Comparison of ENCODE assay signal across 1 cellular context in the genomic region with DNA sequence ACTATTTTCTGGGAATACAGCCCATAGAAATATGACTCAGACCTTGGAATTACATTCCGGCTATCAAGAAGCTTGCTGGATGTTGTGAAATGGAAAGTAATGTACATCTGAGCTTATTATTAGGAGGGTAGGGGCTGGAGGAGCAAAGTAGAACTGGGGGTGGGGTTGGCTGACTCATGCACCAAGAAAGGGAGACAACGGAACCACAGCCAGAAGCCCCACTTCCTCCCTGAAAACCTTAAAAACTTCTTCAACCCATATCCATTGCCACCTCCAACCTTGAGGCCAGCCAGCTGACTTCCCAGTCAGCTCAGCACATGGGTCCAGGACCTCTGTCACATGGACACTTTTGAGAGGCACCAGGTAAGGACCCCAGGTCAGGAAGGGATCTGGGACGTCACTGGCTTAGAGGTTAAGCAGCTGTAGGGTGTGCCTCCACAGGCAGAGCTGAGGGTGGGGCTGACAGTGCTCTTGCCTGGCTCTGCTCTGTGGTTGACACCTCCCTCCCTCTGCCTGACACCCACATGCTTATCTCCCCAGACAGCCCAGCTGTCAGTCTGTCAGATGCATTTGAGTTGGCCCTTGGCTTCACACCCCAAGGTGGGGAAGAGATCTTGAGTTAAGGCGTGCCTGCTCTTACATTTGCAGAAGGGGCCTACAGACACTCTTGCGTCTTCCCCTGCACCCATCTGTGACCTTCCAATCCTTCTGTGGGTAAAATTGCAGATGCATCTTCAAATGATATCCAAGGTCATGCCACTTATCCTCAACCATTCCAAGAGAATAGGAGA.
TF ChIP-seq lines count a peak whose summit lies in the region.

No MANE protein-coding gene starts in this region.

TF ChIP-seq in K562, 482 proteins besides CTCF, POLR2A, EP300 and RAD21 (continued from another document and continues in another):
- TF ChIP-seq, protein P1, sequence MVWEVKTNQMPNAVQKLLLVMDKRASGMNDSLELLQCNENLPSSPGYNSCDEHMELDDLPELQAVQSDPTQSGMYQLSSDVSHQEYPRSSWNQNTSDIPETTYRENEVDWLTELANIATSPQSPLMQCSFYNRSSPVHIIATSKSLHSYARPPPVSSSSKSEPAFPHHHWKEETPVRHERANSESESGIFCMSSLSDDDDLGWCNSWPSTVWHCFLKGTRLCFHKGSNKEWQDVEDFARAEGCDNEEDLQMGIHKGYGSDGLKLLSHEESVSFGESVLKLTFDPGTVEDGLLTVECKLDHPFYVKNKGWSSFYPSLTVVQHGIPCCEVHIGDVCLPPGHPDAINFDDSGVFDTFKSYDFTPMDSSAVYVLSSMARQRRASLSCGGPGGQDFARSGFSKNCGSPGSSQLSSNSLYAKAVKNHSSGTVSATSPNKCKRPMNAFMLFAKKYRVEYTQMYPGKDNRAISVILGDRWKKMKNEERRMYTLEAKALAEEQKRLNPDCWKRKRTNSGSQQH (CRISPR knock-in tag; IDR thresholded peaks at IDR 0.05): peak; percentile 63; the same call in 1 of the 2 replicates
- TF ChIP-seq SNRNP70 (optimal IDR thresholded peaks at IDR 0.05; ENCODE audit: low read depth, low read length) (no peak), MAFK (IDR thresholded peaks at IDR 0.05; ENCODE audit: low read length) (peak; percentile 29; the same call in 1 of the 2 replicates), GATA2 (CRISPR knock-in tag; IDR thresholded peaks at IDR 0.05) (peak; percentile 99), ILK (tag; IDR thresholded peaks at IDR 0.05; ENCODE audit: borderline replicate concordance, low read depth) (no peak), MECOM (CRISPR knock-in tag; IDR thresholded peaks at IDR 0.05) (peak; percentile 91), NRF1 (conservative IDR thresholded peaks at IDR 0.05 in 1 of 2, IDR thresholded peaks at IDR 0.05 in 1 of 2) (peak; percentile 64 to 72), HCFC1 (IDR thresholded peaks at IDR 0.05; ENCODE audit: low read depth, low read length) (no peak), CREBBP (IDR thresholded peaks at IDR 0.05; ENCODE audit: low read depth, low read length) (no peak), DACH1 (IDR thresholded peaks at IDR 0.05; ENCODE audit: partially characterized antibody) (peak; percentile 97), YY1 (IDR thresholded peaks at IDR 0.05; ENCODE audit: borderline replicate concordance in 1 of 3, control insufficient read depth in 1 of 3, extremely low read depth in 1 of 3, insufficient read depth in 3 of 3, insufficient read length in 1 of 3, insufficient replicate concordance in 2 of 3, low read depth in 1 of 3, low read length in 2 of 3) (peak in 1 of 3 experiments; percentile 13), TCF3 (CRISPR knock-in tag; IDR thresholded peaks at IDR 0.05) (peak; percentile 97), CTBP1 (IDR thresholded peaks at IDR 0.05; ENCODE audit: borderline replicate concordance) (peak; percentile 98), MBD2 (IDR thresholded peaks at IDR 0.05; ENCODE audit: borderline replicate concordance, low read depth) (peak; percentile 92), FOXJ2 (tag; IDR thresholded peaks at IDR 0.05) (no peak)
- TF ChIP-seq, protein P2, sequence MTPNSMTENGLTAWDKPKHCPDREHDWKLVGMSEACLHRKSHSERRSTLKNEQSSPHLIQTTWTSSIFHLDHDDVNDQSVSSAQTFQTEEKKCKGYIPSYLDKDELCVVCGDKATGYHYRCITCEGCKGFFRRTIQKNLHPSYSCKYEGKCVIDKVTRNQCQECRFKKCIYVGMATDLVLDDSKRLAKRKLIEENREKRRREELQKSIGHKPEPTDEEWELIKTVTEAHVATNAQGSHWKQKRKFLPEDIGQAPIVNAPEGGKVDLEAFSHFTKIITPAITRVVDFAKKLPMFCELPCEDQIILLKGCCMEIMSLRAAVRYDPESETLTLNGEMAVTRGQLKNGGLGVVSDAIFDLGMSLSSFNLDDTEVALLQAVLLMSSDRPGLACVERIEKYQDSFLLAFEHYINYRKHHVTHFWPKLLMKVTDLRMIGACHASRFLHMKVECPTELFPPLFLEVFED (CRISPR knock-in tag; conservative IDR thresholded peaks at IDR 0.05): peak; percentile 51; the same call in 1 of the 2 replicates
- TF ChIP-seq, protein P3, sequence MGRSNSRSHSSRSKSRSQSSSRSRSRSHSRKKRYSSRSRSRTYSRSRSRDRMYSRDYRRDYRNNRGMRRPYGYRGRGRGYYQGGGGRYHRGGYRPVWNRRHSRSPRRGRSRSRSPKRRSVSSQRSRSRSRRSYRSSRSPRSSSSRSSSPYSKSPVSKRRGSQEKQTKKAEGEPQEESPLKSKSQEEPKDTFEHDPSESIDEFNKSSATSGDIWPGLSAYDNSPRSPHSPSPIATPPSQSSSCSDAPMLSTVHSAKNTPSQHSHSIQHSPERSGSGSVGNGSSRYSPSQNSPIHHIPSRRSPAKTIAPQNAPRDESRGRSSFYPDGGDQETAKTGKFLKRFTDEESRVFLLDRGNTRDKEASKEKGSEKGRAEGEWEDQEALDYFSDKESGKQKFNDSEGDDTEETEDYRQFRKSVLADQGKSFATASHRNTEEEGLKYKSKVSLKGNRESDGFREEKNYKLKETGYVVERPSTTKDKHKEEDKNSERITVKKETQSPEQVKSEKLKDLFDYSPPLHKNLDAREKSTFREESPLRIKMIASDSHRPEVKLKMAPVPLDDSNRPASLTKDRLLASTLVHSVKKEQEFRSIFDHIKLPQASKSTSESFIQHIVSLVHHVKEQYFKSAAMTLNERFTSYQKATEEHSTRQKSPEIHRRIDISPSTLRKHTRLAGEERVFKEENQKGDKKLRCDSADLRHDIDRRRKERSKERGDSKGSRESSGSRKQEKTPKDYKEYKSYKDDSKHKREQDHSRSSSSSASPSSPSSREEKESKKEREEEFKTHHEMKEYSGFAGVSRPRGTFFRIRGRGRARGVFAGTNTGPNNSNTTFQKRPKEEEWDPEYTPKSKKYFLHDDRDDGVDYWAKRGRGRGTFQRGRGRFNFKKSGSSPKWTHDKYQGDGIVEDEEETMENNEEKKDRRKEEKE (IDR thresholded peaks at IDR 0.05; ENCODE audit: borderline replicate concordance in 1 of 2, control insufficient read depth in 1 of 2, low read depth in 2 of 2, low read length in 1 of 2): 0 out of 4 replicates have a peak, but pooled peaks of 1 of the 2 experiments have one; percentile 7
- TF ChIP-seq, protein P4, sequence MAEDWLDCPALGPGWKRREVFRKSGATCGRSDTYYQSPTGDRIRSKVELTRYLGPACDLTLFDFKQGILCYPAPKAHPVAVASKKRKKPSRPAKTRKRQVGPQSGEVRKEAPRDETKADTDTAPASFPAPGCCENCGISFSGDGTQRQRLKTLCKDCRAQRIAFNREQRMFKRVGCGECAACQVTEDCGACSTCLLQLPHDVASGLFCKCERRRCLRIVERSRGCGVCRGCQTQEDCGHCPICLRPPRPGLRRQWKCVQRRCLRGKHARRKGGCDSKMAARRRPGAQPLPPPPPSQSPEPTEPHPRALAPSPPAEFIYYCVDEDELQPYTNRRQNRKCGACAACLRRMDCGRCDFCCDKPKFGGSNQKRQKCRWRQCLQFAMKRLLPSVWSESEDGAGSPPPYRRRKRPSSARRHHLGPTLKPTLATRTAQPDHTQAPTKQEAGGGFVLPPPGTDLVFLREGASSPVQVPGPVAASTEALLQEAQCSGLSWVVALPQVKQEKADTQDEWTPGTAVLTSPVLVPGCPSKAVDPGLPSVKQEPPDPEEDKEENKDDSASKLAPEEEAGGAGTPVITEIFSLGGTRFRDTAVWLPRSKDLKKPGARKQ (CRISPR knock-in tag; IDR thresholded peaks at IDR 0.05): no peak
- TF ChIP-seq, protein P5, sequence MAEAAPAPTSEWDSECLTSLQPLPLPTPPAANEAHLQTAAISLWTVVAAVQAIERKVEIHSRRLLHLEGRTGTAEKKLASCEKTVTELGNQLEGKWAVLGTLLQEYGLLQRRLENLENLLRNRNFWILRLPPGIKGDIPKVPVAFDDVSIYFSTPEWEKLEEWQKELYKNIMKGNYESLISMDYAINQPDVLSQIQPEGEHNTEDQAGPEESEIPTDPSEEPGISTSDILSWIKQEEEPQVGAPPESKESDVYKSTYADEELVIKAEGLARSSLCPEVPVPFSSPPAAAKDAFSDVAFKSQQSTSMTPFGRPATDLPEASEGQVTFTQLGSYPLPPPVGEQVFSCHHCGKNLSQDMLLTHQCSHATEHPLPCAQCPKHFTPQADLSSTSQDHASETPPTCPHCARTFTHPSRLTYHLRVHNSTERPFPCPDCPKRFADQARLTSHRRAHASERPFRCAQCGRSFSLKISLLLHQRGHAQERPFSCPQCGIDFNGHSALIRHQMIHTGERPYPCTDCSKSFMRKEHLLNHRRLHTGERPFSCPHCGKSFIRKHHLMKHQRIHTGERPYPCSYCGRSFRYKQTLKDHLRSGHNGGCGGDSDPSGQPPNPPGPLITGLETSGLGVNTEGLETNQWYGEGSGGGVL (CRISPR knock-in tag; IDR thresholded peaks at IDR 0.05): no peak
- TF ChIP-seq, protein P6, sequence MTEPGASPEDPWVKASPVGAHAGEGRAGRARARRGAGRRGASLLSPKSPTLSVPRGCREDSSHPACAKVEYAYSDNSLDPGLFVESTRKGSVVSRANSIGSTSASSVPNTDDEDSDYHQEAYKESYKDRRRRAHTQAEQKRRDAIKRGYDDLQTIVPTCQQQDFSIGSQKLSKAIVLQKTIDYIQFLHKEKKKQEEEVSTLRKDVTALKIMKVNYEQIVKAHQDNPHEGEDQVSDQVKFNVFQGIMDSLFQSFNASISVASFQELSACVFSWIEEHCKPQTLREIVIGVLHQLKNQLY (CRISPR knock-in tag; conservative IDR thresholded peaks at IDR 0.05): no peak
- TF ChIP-seq, protein P7, sequence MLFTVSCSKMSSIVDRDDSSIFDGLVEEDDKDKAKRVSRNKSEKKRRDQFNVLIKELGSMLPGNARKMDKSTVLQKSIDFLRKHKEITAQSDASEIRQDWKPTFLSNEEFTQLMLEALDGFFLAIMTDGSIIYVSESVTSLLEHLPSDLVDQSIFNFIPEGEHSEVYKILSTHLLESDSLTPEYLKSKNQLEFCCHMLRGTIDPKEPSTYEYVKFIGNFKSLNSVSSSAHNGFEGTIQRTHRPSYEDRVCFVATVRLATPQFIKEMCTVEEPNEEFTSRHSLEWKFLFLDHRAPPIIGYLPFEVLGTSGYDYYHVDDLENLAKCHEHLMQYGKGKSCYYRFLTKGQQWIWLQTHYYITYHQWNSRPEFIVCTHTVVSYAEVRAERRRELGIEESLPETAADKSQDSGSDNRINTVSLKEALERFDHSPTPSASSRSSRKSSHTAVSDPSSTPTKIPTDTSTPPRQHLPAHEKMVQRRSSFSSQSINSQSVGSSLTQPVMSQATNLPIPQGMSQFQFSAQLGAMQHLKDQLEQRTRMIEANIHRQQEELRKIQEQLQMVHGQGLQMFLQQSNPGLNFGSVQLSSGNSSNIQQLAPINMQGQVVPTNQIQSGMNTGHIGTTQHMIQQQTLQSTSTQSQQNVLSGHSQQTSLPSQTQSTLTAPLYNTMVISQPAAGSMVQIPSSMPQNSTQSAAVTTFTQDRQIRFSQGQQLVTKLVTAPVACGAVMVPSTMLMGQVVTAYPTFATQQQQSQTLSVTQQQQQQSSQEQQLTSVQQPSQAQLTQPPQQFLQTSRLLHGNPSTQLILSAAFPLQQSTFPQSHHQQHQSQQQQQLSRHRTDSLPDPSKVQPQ (CRISPR knock-in tag; IDR thresholded peaks at IDR 0.05; ENCODE audit: borderline replicate concordance): no peak; the same call in 1 of the 2 replicates
- TF ChIP-seq, protein P8, sequence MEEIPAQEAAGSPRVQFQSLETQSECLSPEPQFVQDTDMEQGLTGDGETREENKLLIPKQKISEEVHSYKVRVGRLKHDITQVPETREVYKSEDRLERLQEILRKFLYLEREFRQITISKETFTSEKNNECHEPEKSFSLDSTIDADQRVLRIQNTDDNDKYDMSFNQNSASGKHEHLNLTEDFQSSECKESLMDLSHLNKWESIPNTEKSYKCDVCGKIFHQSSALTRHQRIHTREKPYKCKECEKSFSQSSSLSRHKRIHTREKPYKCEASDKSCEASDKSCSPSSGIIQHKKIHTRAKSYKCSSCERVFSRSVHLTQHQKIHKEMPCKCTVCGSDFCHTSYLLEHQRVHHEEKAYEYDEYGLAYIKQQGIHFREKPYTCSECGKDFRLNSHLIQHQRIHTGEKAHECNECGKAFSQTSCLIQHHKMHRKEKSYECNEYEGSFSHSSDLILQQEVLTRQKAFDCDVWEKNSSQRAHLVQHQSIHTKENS (CRISPR knock-in tag; IDR thresholded peaks at IDR 0.05): 0 out of 2 replicates have a peak, but pooled peaks have one; percentile 17
- TF ChIP-seq, protein P9, sequence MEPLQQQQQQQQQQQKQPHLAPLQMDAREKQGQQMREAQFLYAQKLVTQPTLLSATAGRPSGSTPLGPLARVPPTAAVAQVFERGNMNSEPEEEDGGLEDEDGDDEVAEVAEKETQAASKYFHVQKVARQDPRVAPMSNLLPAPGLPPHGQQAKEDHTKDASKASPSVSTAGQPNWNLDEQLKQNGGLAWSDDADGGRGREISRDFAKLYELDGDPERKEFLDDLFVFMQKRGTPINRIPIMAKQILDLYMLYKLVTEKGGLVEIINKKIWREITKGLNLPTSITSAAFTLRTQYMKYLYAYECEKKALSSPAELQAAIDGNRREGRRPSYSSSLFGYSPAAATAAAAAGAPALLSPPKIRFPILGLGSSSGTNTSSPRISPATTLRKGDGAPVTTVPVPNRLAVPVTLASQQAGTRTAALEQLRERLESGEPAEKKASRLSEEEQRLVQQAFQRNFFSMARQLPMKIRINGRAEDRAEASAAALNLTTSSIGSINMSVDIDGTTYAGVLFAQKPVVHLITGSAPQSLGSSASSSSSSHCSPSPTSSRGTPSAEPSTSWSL (CRISPR knock-in tag; IDR thresholded peaks at IDR 0.05; ENCODE audit: borderline replicate concordance): no peak
- TF ChIP-seq, protein P10, sequence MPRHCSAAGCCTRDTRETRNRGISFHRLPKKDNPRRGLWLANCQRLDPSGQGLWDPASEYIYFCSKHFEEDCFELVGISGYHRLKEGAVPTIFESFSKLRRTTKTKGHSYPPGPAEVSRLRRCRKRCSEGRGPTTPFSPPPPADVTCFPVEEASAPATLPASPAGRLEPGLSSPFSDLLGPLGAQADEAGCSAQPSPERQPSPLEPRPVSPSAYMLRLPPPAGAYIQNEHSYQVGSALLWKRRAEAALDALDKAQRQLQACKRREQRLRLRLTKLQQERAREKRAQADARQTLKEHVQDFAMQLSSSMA (CRISPR knock-in tag; IDR thresholded peaks at IDR 0.05): no peak
- TF ChIP-seq, protein P11, sequence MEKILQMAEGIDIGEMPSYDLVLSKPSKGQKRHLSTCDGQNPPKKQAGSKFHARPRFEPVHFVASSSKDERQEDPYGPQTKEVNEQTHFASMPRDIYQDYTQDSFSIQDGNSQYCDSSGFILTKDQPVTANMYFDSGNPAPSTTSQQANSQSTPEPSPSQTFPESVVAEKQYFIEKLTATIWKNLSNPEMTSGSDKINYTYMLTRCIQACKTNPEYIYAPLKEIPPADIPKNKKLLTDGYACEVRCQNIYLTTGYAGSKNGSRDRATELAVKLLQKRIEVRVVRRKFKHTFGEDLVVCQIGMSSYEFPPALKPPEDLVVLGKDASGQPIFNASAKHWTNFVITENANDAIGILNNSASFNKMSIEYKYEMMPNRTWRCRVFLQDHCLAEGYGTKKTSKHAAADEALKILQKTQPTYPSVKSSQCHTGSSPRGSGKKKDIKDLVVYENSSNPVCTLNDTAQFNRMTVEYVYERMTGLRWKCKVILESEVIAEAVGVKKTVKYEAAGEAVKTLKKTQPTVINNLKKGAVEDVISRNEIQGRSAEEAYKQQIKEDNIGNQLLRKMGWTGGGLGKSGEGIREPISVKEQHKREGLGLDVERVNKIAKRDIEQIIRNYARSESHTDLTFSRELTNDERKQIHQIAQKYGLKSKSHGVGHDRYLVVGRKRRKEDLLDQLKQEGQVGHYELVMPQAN (IDR thresholded peaks at IDR 0.05; ENCODE audit: borderline replicate concordance): peak; percentile 90
- TF ChIP-seq, protein P12, sequence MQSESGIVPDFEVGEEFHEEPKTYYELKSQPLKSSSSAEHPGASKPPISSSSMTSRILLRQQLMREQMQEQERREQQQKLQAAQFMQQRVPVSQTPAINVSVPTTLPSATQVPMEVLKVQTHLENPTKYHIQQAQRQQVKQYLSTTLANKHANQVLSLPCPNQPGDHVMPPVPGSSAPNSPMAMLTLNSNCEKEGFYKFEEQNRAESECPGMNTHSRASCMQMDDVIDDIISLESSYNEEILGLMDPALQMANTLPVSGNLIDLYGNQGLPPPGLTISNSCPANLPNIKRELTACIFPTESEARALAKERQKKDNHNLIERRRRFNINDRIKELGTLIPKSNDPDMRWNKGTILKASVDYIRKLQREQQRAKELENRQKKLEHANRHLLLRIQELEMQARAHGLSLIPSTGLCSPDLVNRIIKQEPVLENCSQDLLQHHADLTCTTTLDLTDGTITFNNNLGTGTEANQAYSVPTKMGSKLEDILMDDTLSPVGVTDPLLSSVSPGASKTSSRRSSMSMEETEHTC (IDR thresholded peaks at IDR 0.05): peak; percentile 77; the same call in 1 of the 2 replicates
